In the genomic region with DNA sequence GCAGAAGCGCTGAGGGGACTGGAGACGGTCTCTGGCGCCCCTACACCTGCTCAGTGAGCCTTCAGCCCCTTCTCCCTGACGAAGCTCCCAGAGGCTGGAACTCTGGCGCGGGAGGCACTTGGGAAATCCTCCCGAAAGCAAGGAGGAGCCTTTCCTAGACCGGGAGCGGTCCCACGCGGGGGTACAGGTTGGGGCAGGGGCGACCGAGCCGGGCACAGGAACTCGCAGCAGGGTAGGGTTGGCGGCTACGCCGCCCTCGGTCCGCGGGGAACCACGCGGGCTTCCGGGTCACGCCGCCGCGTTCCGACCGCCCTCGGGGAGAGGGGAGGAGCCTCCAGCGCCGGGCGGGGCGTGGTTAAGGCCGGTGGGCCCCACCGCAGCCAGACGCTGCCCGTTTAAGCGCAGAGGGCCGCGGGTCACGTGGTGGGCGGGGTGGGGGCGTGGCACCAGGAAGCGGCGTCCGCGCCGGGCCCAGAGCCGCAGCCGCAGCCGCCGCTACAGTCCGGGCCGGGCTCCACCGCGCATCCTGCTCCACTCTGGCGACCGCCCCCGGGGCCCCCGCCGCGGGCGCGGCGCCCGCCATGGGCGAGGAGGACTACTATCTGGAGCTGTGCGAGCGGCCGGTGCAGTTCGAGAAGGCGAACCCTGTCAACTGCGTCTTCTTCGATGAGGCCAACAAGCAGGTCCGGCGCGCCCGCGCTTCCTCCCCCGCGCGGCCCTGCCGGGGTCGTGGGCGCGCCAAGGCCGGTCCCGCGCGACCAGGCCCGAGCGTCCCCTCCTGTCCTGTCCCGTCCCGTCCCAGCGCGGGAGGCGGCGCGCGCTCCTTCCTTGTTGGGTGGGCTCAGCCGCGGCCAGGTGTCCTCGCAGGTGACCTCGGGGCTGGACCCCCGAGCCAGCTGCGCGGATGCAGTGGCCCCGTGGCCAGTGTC, we compare ENCODE assay signal across 8 cellular contexts. TPM values are rescaled to one million over a fixed set of nuclear protein-coding genes. Genes with fewer than 3 reads are reported as not detected.
DNase-seq lines count a peak whose midpoint lies in the region; ATAC-seq and TF ChIP-seq lines count a peak whose summit lies in the region.

TSS of gene RMC1 (plus strand) at position 474 of the 929 bp plus-strand sequence. CDS start at position 582, 108 bp downstream.

- peak within 1 kb of the TSS; percentile 78 for H3K4me3 ChIP-seq in Jurkat, Clone E6-1 (ENCODE audit: low read length)
- H3K4me3 ChIP-seq in esophagus muscularis mucosa, result peak within 1 kb of the TSS; percentile 93 to 98 (median 96)

- WGBS in esophagus muscularis mucosa, result under 1% methylated on average over 56 of the region's 110 CpGs

- TF ChIP-seq CTCF in esophagus muscularis mucosa (IDR thresholded peaks at IDR 0.05), result peak in 1 of 3 experiments; percentile 37

- peaks cover 0 to 22% (median 7%) of the 10 kb centered on the region in 4 donors for H3K36me3 ChIP-seq in esophagus muscularis mucosa

- H3K27ac ChIP-seq in esophagus muscularis mucosa (replicated peaks in 1 of 4), result peak within 1 kb of the TSS; percentile 88 to 97 (median 92)

- intact Hi-C loops in esophagus muscularis mucosa (cut with DNase I), result loop anchor here (5.0 to 10.0 kb wide), 2 partner anchors 49 to 84 kb away; partner anchors contain the start of genes NPC1 and RIOK3

- no peaks in the 10 kb centered on the region for H3K27me3 ChIP-seq in esophagus muscularis mucosa

- no peaks in the 10 kb centered on the region for H3K9me3 ChIP-seq in esophagus muscularis mucosa

- DNase-seq in DMS79 (lab: John Stamatoyannopoulos, UW) (peak; percentile 88), esophagus muscularis mucosa (ENCODE audit: extremely low spot score) (peak; percentile 98), myocyte (ENCODE audit: low read depth) (peak; percentile 93)
- DNase-seq in Jurkat, Clone E6-1 (ENCODE audit: low read depth, low spot score), result peak; percentile 84
- DNase-seq in activated T-cell treated with anti-CD3 and anti-CD28 coated beads, Interleukin-2, amount 50 U/mL, for 48 hours, result peak; percentile 98 to 99
- peak; percentile 92 to 98 for DNase-seq in stimulated activated CD8-positive, alpha-beta memory T cell treated with anti-CD3 and anti-CD28 coated beads, Interleukin-7, amount 100 ng/mL, for 4 hours (ENCODE audit: low read depth in 2 of 2)

- peak; percentile 65 for ATAC-seq in GM21619 (IDR thresholded peaks at IDR 0.05; ENCODE audit: unreplicated experiment)

- no peak for TF ChIP-seq EP300 in esophagus muscularis mucosa (IDR thresholded peaks at IDR 0.05)

- peak; percentile 76 for TF ChIP-seq POLR2A in esophagus muscularis mucosa (IDR thresholded peaks at IDR 0.05; ENCODE audit: low read depth)

- peaks cover 19 to 64% (median 61%) of the 10 kb centered on the region in 4 donors for H3K4me1 ChIP-seq in esophagus muscularis mucosa

TF ChIP-seq in PFSK-1, 5 proteins besides CTCF, POLR2A, EP300 and RAD21:
- TF ChIP-seq, protein P1, sequence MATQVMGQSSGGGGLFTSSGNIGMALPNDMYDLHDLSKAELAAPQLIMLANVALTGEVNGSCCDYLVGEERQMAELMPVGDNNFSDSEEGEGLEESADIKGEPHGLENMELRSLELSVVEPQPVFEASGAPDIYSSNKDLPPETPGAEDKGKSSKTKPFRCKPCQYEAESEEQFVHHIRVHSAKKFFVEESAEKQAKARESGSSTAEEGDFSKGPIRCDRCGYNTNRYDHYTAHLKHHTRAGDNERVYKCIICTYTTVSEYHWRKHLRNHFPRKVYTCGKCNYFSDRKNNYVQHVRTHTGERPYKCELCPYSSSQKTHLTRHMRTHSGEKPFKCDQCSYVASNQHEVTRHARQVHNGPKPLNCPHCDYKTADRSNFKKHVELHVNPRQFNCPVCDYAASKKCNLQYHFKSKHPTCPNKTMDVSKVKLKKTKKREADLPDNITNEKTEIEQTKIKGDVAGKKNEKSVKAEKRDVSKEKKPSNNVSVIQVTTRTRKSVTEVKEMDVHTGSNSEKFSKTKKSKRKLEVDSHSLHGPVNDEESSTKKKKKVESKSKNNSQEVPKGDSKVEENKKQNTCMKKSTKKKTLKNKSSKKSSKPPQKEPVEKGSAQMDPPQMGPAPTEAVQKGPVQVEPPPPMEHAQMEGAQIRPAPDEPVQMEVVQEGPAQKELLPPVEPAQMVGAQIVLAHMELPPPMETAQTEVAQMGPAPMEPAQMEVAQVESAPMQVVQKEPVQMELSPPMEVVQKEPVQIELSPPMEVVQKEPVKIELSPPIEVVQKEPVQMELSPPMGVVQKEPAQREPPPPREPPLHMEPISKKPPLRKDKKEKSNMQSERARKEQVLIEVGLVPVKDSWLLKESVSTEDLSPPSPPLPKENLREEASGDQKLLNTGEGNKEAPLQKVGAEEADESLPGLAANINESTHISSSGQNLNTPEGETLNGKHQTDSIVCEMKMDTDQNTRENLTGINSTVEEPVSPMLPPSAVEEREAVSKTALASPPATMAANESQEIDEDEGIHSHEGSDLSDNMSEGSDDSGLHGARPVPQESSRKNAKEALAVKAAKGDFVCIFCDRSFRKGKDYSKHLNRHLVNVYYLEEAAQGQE (IDR thresholded peaks at IDR 0.05; ENCODE audit: insufficient read depth in 1 of 2, low read depth in 2 of 2, low read length in 2 of 2), result peak; percentile 0 to 10; a peak in 1 of 4 replicates
- TF ChIP-seq FOXP2 (optimal IDR thresholded peaks at IDR 0.05; ENCODE audit: borderline replicate concordance, extremely low read depth, extremely low read length, insufficient read depth), result peak; percentile 88
- TF ChIP-seq POLR2AphosphoS5 (IDR thresholded peaks at IDR 0.05; ENCODE audit: low read depth, low read length), result peak; percentile 85
- peak; percentile 36; the same call in 1 of the 2 replicates for TF ChIP-seq TAF1 (IDR thresholded peaks at IDR 0.05; ENCODE audit: borderline replicate concordance, insufficient read depth, low read length)
- TF ChIP-seq SIN3A (IDR thresholded peaks at IDR 0.05; ENCODE audit: borderline replicate concordance, insufficient read depth, low read length), result no peak; the same call in 1 of the 2 replicates
TF ChIP-seq in PFSK-1: peak in this region for 4.

RNA-seq across cellular contexts. Expression of gene RMC1, which starts in this region (rescaled TPM):
- 48.9 TPM for polyA plus RNA-seq in Jurkat, Clone E6-1 (2012; ENCODE audit: insufficient read depth, insufficient read length)
- polyA plus RNA-seq in PFSK-1 (2012; ENCODE audit: insufficient read length, low read depth), result 30.2 TPM
- total RNA-seq in esophagus muscularis mucosa, result 10 to 100 TPM; 24.9 to 41.0 (median 31.0) TPM
- 16.2 and 24.0 TPM in 2 replicates for total RNA-seq in myocyte
- 24.5 TPM for polyA plus RNA-seq in myocyte (2012)

Comparison
In these comparisons a context has a peak if more than half of its experiments do, and no peak if none do; other contexts are left out.
1. Peak in every context shown above with its lines: DNase-seq, ATAC-seq, H3K4me3 ChIP-seq and H3K27ac ChIP-seq.